In the genomic region with DNA sequence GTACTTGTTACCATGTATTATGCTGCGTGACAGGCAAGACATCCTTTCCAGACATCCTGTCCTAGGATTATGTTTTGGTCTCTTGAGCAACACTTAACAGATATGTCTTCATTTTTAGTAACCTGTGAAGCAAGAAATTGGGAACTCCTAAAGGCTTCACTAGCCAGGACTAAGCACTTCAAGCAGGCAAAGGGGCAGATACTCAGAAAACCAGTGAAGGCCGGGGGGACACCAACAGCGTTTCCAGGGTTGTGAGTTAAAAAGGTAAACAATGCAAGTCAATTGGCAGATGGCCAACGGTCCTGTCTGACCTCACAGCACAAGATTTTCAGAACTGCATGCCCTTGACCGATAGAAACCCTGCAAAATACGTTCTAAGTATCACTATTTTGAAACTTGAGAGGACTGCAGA, we compare ENCODE assay signal across 1 cellular context.
TF ChIP-seq lines count a peak whose summit lies in the region.

No MANE protein-coding gene starts in this region.

TF ChIP-seq in SK-N-SH, 30 proteins besides CTCF, POLR2A, EP300 and RAD21 (continued from another document):
- TF ChIP-seq, protein P1, sequence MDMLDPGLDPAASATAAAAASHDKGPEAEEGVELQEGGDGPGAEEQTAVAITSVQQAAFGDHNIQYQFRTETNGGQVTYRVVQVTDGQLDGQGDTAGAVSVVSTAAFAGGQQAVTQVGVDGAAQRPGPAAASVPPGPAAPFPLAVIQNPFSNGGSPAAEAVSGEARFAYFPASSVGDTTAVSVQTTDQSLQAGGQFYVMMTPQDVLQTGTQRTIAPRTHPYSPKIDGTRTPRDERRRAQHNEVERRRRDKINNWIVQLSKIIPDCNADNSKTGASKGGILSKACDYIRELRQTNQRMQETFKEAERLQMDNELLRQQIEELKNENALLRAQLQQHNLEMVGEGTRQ (IDR thresholded peaks at IDR 0.05; ENCODE audit: borderline replicate concordance, low read depth, low read length): no peak
- TF ChIP-seq JUND (IDR thresholded peaks at IDR 0.05) (no peak), EZH2phosphoT487 (IDR thresholded peaks at IDR 0.05; ENCODE audit: borderline replicate concordance, low read depth) (no peak), TEAD4 (IDR thresholded peaks at IDR 0.05; ENCODE audit: borderline replicate concordance, insufficient read depth) (no peak), FOSL2 (IDR thresholded peaks at IDR 0.05; ENCODE audit: borderline replicate concordance, low read depth) (no peak), NFIC (IDR thresholded peaks at IDR 0.05; ENCODE audit: borderline replicate concordance) (no peak)
- TF ChIP-seq, protein P2, sequence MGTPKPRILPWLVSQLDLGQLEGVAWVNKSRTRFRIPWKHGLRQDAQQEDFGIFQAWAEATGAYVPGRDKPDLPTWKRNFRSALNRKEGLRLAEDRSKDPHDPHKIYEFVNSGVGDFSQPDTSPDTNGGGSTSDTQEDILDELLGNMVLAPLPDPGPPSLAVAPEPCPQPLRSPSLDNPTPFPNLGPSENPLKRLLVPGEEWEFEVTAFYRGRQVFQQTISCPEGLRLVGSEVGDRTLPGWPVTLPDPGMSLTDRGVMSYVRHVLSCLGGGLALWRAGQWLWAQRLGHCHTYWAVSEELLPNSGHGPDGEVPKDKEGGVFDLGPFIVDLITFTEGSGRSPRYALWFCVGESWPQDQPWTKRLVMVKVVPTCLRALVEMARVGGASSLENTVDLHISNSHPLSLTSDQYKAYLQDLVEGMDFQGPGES (IDR thresholded peaks at IDR 0.05; ENCODE audit: low read depth, low read length): no peak
